21 cellular contexts compared by ENCODE assay signal in genomic region chr1:63792152-63792551, GRCh38. TPM values are rescaled to one million over a fixed set of nuclear protein-coding genes. Genes with fewer than 3 reads are reported as not detected.
"Had no signal": no experiment of that assay in that cellular context is flagged by ENCODE, and none has a peak within 500 bp of the region (broad histone marks: within the 10 kb centered on the region; RNA-seq: fewer than 3 reads in every experiment).

No MANE protein-coding gene starts in this region.

- H3K4me1 ChIP-seq: left lung, right lobe of liver had no signal

- H3K36me3 Mint-ChIP-seq: activated CD8-positive, alpha-beta memory T cell treated with anti-CD3 and anti-CD28 coated beads, Interleukin-2, amount 10 ng/mL, durations not matched to agents 7 days and 5 days; activated naive CD4-positive, alpha-beta T cell treated with anti-CD3 and anti-CD28 coated beads, Interleukin-2, amount 10 ng/mL, durations not matched to agents 7 days and 5 days; natural killer cell treated with Interleukin-12 subunit alpha and Interleukin-12 subunit beta and Interleukin-15 and Interleukin-18, amount 100 ng/mL, for 72 hours; stimulated activated memory B cell treated with anti-CD40 and anti-IgM and Interleukin-4, amounts not matched to agents 10 μg/mL and 1 μg/mL and 100 μg/mL, for 72 hours had no signal

- H3K27ac ChIP-seq: epithelial cell of prostate, left lung, pancreas, right lobe of liver, stomach, transverse colon had no signal

- ATAC-seq: activated CD8-positive, alpha-beta memory T cell treated with anti-CD3 and anti-CD28 coated beads, Interleukin-2, amount 10 ng/mL, durations not matched to agents 7 days and 5 days; activated CD8-positive, alpha-beta T cell treated with anti-CD3 and anti-CD28 coated beads for 36 hours; left lung; pancreas; right lobe of liver; stimulated activated memory B cell treated with anti-CD40 and anti-IgM and Interleukin-4, amounts not matched to agents 10 μg/mL and 1 μg/mL and 100 μg/mL, for 72 hours; T-helper 17 cell had no signal

- H3K4me3 Mint-ChIP-seq: activated CD4-positive, alpha-beta T cell treated with anti-CD3 and anti-CD28 coated beads, Interleukin-2, amount 10 ng/mL, durations not matched to agents 7 days and 5 days; activated CD8-positive, alpha-beta memory T cell treated with anti-CD3 and anti-CD28 coated beads, Interleukin-2, amount 10 ng/mL, durations not matched to agents 7 days and 5 days; activated CD8-positive, alpha-beta T cell treated with anti-CD3 and anti-CD28 coated beads for 36 hours; activated naive CD4-positive, alpha-beta T cell treated with anti-CD3 and anti-CD28 coated beads, Interleukin-2, amount 10 ng/mL, durations not matched to agents 7 days and 5 days; natural killer cell treated with Interleukin-12 subunit alpha and Interleukin-12 subunit beta and Interleukin-15 and Interleukin-18, amount 100 ng/mL, for 72 hours; stimulated activated memory B cell treated with anti-CD40 and anti-IgM and Interleukin-4, amounts not matched to agents 10 μg/mL and 1 μg/mL and 100 μg/mL, for 72 hours; T-helper 17 cell had no signal

- DNase-seq: activated CD4-positive, alpha-beta T cell treated with anti-CD3 and anti-CD28 coated beads, Interleukin-2, amount 10 ng/mL, durations not matched to agents 7 days and 5 days; activated CD4-positive, CD25-positive, alpha-beta regulatory T cell treated with anti-CD3 and anti-CD28 coated beads, Interleukin-2, amount 50 U/mL, for 72 hours; activated CD8-positive, alpha-beta memory T cell treated with anti-CD3 and anti-CD28 coated beads, Interleukin-2, amount 10 ng/mL, durations not matched to agents 7 days and 5 days; activated CD8-positive, alpha-beta T cell treated with anti-CD3 and anti-CD28 coated beads for 36 hours; activated effector memory CD4-positive, alpha-beta T cell treated with anti-CD3 and anti-CD28 coated beads, Interleukin-2, amount 50 U/mL, for 16 hours; activated naive CD4-positive, alpha-beta T cell treated with anti-CD3 and anti-CD28 coated beads, Interleukin-2, amount 10 ng/mL, durations not matched to agents 7 days and 5 days; activated T-cell treated with anti-CD3 and anti-CD28 coated beads for 4 hours; amygdala; cortex of kidney; kidney glomerular epithelial cell; left lung; mammary epithelial cell; pancreas; right lobe of liver; small intestine; stomach; T-helper 17 cell; transverse colon had no signal

- H3K9me3 ChIP-seq: left lung, pancreas, right lobe of liver, stomach, transverse colon had no signal

- H3K4me1 Mint-ChIP-seq: activated CD8-positive, alpha-beta memory T cell treated with anti-CD3 and anti-CD28 coated beads, Interleukin-2, amount 10 ng/mL, durations not matched to agents 7 days and 5 days; stimulated activated memory B cell treated with anti-CD40 and anti-IgM and Interleukin-4, amounts not matched to agents 10 μg/mL and 1 μg/mL and 100 μg/mL, for 72 hours; T-helper 17 cell had no signal

- H3K27me3 ChIP-seq: left lung, pancreas, right lobe of liver, stomach, transverse colon had no signal

- H3K4me3 ChIP-seq: left lung, pancreas, right lobe of liver, stomach, transverse colon had no signal

- H3K27ac Mint-ChIP-seq: activated CD4-positive, alpha-beta T cell treated with anti-CD3 and anti-CD28 coated beads, Interleukin-2, amount 10 ng/mL, durations not matched to agents 7 days and 5 days; activated CD8-positive, alpha-beta memory T cell treated with anti-CD3 and anti-CD28 coated beads, Interleukin-2, amount 10 ng/mL, durations not matched to agents 7 days and 5 days; activated CD8-positive, alpha-beta T cell treated with anti-CD3 and anti-CD28 coated beads for 36 hours; activated naive CD4-positive, alpha-beta T cell treated with anti-CD3 and anti-CD28 coated beads, Interleukin-2, amount 10 ng/mL, durations not matched to agents 7 days and 5 days; natural killer cell treated with Interleukin-12 subunit alpha and Interleukin-12 subunit beta and Interleukin-15 and Interleukin-18, amount 100 ng/mL, for 72 hours; stimulated activated memory B cell treated with anti-CD40 and anti-IgM and Interleukin-4, amounts not matched to agents 10 μg/mL and 1 μg/mL and 100 μg/mL, for 72 hours; T-helper 17 cell had no signal

- H3K36me3 ChIP-seq: left lung, pancreas, right lobe of liver, stomach, transverse colon had no signal

- H3K27me3 Mint-ChIP-seq: activated CD4-positive, alpha-beta T cell treated with anti-CD3 and anti-CD28 coated beads, Interleukin-2, amount 10 ng/mL, durations not matched to agents 7 days and 5 days; activated CD8-positive, alpha-beta T cell treated with anti-CD3 and anti-CD28 coated beads for 36 hours had no signal

- H3K9me3 Mint-ChIP-seq: activated CD4-positive, alpha-beta T cell treated with anti-CD3 and anti-CD28 coated beads, Interleukin-2, amount 10 ng/mL, durations not matched to agents 7 days and 5 days; activated CD8-positive, alpha-beta T cell treated with anti-CD3 and anti-CD28 coated beads for 36 hours; activated naive CD4-positive, alpha-beta T cell treated with anti-CD3 and anti-CD28 coated beads, Interleukin-2, amount 10 ng/mL, durations not matched to agents 7 days and 5 days; natural killer cell treated with Interleukin-12 subunit alpha and Interleukin-12 subunit beta and Interleukin-15 and Interleukin-18, amount 100 ng/mL, for 72 hours; stimulated activated memory B cell treated with anti-CD40 and anti-IgM and Interleukin-4, amounts not matched to agents 10 μg/mL and 1 μg/mL and 100 μg/mL, for 72 hours had no signal

RNA-seq across cellular contexts. Expression of gene ROR1, which starts 18.3 kb away (rescaled TPM):
- total RNA-seq: activated CD4-positive, alpha-beta T cell treated with anti-CD3 and anti-CD28 coated beads, Interleukin-2, amount 10 ng/mL, durations not matched to agents 7 days and 5 days; activated CD8-positive, alpha-beta memory T cell treated with anti-CD3 and anti-CD28 coated beads, Interleukin-2, amount 10 ng/mL, durations not matched to agents 7 days and 5 days; activated CD8-positive, alpha-beta T cell treated with anti-CD3 and anti-CD28 coated beads for 36 hours; T-helper 17 cell had no signal
